ENCODE assay signal across 8 cellular contexts in the genomic region with DNA sequence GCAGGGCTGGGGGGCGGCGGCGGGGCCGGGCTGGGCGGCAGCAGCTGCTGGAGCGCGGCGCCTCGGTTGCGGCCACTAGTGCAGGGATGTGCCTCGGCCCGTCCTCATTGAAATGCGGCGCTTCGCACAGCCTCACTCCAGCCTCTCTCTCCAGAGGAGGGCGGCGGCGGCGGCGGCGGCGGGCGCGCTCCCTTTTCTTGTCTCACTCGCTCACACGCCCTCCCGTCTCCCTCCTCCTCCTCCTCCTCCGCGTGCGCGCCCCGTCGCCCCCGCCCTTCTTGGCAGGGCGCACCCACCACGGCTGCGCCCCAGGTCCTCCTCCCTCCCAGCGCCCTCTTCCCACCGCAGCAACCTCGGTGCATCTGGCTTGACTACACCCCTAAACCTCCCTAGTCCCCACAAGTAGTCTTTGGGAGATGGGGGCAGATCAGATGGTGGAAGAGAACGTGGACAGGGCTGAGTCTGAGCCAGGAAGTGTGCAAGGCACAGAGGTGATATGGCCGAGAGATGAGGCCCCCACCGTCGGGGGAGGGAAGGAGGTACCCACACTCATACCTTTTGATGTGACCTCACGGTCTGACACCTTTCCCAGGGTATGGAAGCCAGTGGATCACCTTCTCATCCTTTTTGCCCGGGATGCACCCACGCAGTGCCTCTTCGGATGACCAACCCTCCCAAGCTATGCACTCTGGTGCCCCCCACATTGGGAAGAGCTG. TPM values are rescaled to one million over a fixed set of nuclear protein-coding genes. Genes with fewer than 3 reads are reported as not detected.
DNase-seq lines count a peak whose midpoint lies in the region; ATAC-seq, FAIRE-seq and TF ChIP-seq lines count a peak whose summit lies in the region.

A gene (minus strand): TSS at position 168 of the 716 bp plus-strand sequence.

- FAIRE-seq in D721Med (lab: Jason Lieb, UNC) = no peak

- intact Hi-C loops in sciatic nerve (cut with DNase I) = no loop called here

- H3K27me3 ChIP-seq in right atrium auricular region = no peaks in the 10 kb centered on the region

- TF ChIP-seq CTCF in right atrium auricular region (IDR thresholded peaks at IDR 0.05) = no peak
- TF ChIP-seq CTCF in D721Med (IDR thresholded peaks at IDR 0.05; ENCODE audit: insufficient read depth, missing control alignments) = no peak

- H3K27ac ChIP-seq in angular gyrus (ENCODE audit: low read depth, low read length) (peak within 1 kb of the TSS; percentile 73), right atrium auricular region (peak within 1 kb of the TSS; percentile 53 to 60)

- DNase-seq in M059J (ENCODE audit: low read depth) (peak; percentile 40), right atrium auricular region (ENCODE audit: low spot score) (peak; percentile 69), sciatic nerve (ENCODE audit: low spot score) (peak; percentile 85), GF-D8 (lab: John Stamatoyannopoulos, UW) (no peak), D721Med (ENCODE audit: insufficient read length, low spot score) (no peak)
- DNase-seq in activated CD4-positive, alpha-beta T cell treated with anti-CD3 and anti-CD28 coated beads for 1 hour = no peak

- peak; percentile 93 for ATAC-seq in sciatic nerve
- ATAC-seq in HG03342 (IDR thresholded peaks at IDR 0.05; ENCODE audit: unreplicated experiment) = no peak

- H3K36me3 ChIP-seq in right atrium auricular region = no peaks in the 10 kb centered on the region

- H3K9me3 ChIP-seq in right atrium auricular region = no peaks in the 10 kb centered on the region

- H3K4me3 ChIP-seq in right atrium auricular region = peak within 1 kb of the TSS; percentile 49 to 58

- H3K4me1 ChIP-seq in right atrium auricular region = peaks cover 0 to 8% of the 10 kb centered on the region in 2 donors

RNA-seq across cellular contexts. Expression of the gene that starts here (rescaled TPM):
- 1.2 and 2.0 TPM in 2 replicates for total RNA-seq in M059J (2014; rRNA removed; shearing (Covaris generic))
- 10 to 100 TPM in 1 of 2 donors, 1 to 10 TPM in 1; 4.7 to 10.1 TPM for total RNA-seq in right atrium auricular region
- total RNA-seq in sciatic nerve = 55.5 TPM

Comparison
In these comparisons a context has a peak if more than half of its experiments do, and no peak if none do; other contexts are left out.
1. DNase-seq: peak in M059J (single experiment), right atrium auricular region (single experiment) and sciatic nerve (single experiment); none in GF-D8 (single experiment), activated CD4-positive, alpha-beta T cell treated with anti-CD3 and anti-CD28 coated beads for 1 hour (single experiment) and D721Med (single experiment).